9 cellular contexts compared by ENCODE assay signal in genomic region chr20:21503345-21503744, GRCh38. TPM values are rescaled to one million over a fixed set of nuclear protein-coding genes. Genes with fewer than 3 reads are reported as not detected.
DNase-seq lines count a peak whose midpoint lies in the region; ATAC-seq, FAIRE-seq and TF ChIP-seq lines count a peak whose summit lies in the region.
"Had no signal": no experiment of that assay in that cellular context is flagged by ENCODE, and none has a peak within 500 bp of the region (broad histone marks: within the 10 kb centered on the region; RNA-seq: fewer than 3 reads in every experiment).

No MANE protein-coding gene starts in this region.

- peaks cover 4% of the 10 kb centered on the region for H3K4me1 Mint-ChIP-seq in astrocyte (ENCODE audit: low read depth, unreplicated experiment)

- no peak for TF ChIP-seq POLR2A in esophagus squamous epithelium (IDR thresholded peaks at IDR 0.05)

- no peak overlapping the region for H3K27ac ChIP-seq in DND-41 (ENCODE audit: low read length)
- no peak overlapping the region for H3K27ac ChIP-seq in astrocyte (ENCODE audit: low read depth, low read length)
- no peak overlapping the region for H3K27ac ChIP-seq in esophagus squamous epithelium

- peak; percentile 24 for DNase-seq in DND-41
- DNase-seq in astrocyte (ENCODE audit: low read depth) = peak; percentile 83
- DNase-seq in DMS 273 (lab: John Stamatoyannopoulos, UW; ENCODE audit: unreplicated experiment) = no peak
- no peak for DNase-seq in NCI-H82 treated with DMSO at 0.1 percent for 48 hours (lab: John Stamatoyannopoulos, UW; ENCODE audit: unreplicated experiment)
- DNase-seq in esophagus squamous epithelium (lab: John Stamatoyannopoulos, UW) = no peak
- DNase-seq in NCI-H2029 (lab: John Stamatoyannopoulos, UW) = no peak
- DNase-seq: stimulated activated CD4-positive, alpha-beta T cell treated with anti-CD3 and anti-CD28 coated beads, Interleukin-4, amount 100 ng/mL, for 4 hours had no signal

- H3K4me3 ChIP-seq in DND-41 (ENCODE audit: low read depth in 1 of 2, low read length in 2 of 2) (no peak overlapping the region), astrocyte (ENCODE audit: insufficient read depth, low read depth, low read length) (no peak overlapping the region), esophagus squamous epithelium (no peak overlapping the region)

- H3K4me2 ChIP-seq in DND-41 (ENCODE audit: insufficient read depth, low read length) = no peak overlapping the region
- no peak overlapping the region for H3K4me2 ChIP-seq in astrocyte (ENCODE audit: low read length)

- H3K9ac ChIP-seq in DND-41 (ENCODE audit: low read depth, low read length) = no peak overlapping the region
- no peak overlapping the region for H3K9ac ChIP-seq in astrocyte (ENCODE audit: low read length)

- H3K9me3 ChIP-seq in DND-41 (ENCODE audit: insufficient read depth, low read length, severe bottlenecking) = no peaks in the 10 kb centered on the region
- H3K9me3 ChIP-seq in astrocyte (ENCODE audit: insufficient read depth, low read depth, low read length) = no peaks in the 10 kb centered on the region
- H3K9me3 ChIP-seq in esophagus squamous epithelium = no peaks in the 10 kb centered on the region

- H3K27me3 ChIP-seq in DND-41 (ENCODE audit: insufficient read depth, low read length, poor library complexity) = peaks cover under 1% of the 10 kb centered on the region
- peaks cover 43% of the 10 kb centered on the region for H3K27me3 ChIP-seq in astrocyte (ENCODE audit: insufficient read depth, low read length)
- H3K27me3 ChIP-seq in esophagus squamous epithelium = peaks cover 10 to 100% (median 27%) of the 10 kb centered on the region in 4 donors

- no peak for TF ChIP-seq CTCF in DND-41 (IDR thresholded peaks at IDR 0.05; ENCODE audit: borderline replicate concordance, extremely low read depth, low read length, poor library complexity, severe bottlenecking)
- TF ChIP-seq CTCF in astrocyte (IDR thresholded peaks at IDR 0.05; ENCODE audit: insufficient read depth, low read depth, low read length) = no peak
- no peak for TF ChIP-seq CTCF in esophagus squamous epithelium (IDR thresholded peaks at IDR 0.05)

- H3K36me3 ChIP-seq in DND-41 (ENCODE audit: insufficient read depth, low read length) = no peaks in the 10 kb centered on the region
- no peaks in the 10 kb centered on the region for H3K36me3 ChIP-seq in astrocyte (ENCODE audit: insufficient read depth, low read length)
- H3K36me3 ChIP-seq in esophagus squamous epithelium = no peaks in the 10 kb centered on the region

- peak overlapping the region; percentile 67 for H3K27ac Mint-ChIP-seq in astrocyte (ENCODE audit: unreplicated experiment)

- peaks cover 17% of the 10 kb centered on the region for H3K9me3 Mint-ChIP-seq in astrocyte (ENCODE audit: unreplicated experiment)

- peaks cover 44% of the 10 kb centered on the region for H3K27me3 Mint-ChIP-seq in astrocyte (ENCODE audit: low read depth, unreplicated experiment)

- FAIRE-seq in astrocyte (lab: Jason Lieb, UNC) = no peak

- intact Hi-C loops in esophagus squamous epithelium (cut with DNase I) = no loop called here

- ATAC-seq in DND-41 (ENCODE audit: insufficient read depth, low read depth) (peak; percentile 75), GM19455 (IDR thresholded peaks at IDR 0.05; ENCODE audit: unreplicated experiment) (peak; percentile 82), HG03196 (IDR thresholded peaks at IDR 0.05; ENCODE audit: unreplicated experiment) (peak; percentile 70)

- H3K36me3 Mint-ChIP-seq in astrocyte (ENCODE audit: low read depth, unreplicated experiment) = no peaks in the 10 kb centered on the region

- 66 to 92% methylated on average over 3 of the region's 4 CpGs for WGBS in esophagus squamous epithelium, 2 donors

- no peak overlapping the region for H2AFZ ChIP-seq in DND-41 (ENCODE audit: low read depth, low read length)
- no peak overlapping the region for H2AFZ ChIP-seq in astrocyte (ENCODE audit: low read depth, low read length)

- H4K20me1 ChIP-seq in DND-41 (ENCODE audit: insufficient read depth, low read length) = peaks cover 3% of the 10 kb centered on the region; the same call in 1 of the 2 replicates
- H4K20me1 ChIP-seq in astrocyte (ENCODE audit: insufficient read depth, low read length) = peaks cover 6% of the 10 kb centered on the region

- H3K4me3 Mint-ChIP-seq in astrocyte (ENCODE audit: unreplicated experiment) = no peak overlapping the region

- H3K4me1 ChIP-seq in DND-41 (ENCODE audit: insufficient read depth, low read length) = no peaks in the 10 kb centered on the region
- peaks cover 10% of the 10 kb centered on the region for H3K4me1 ChIP-seq in astrocyte (ENCODE audit: insufficient read depth, low read length)
- peaks cover 10 to 22% (median 19%) of the 10 kb centered on the region in 3 donors for H3K4me1 ChIP-seq in esophagus squamous epithelium

- H3K79me2 ChIP-seq in DND-41 (ENCODE audit: insufficient read depth, low read length) (no peaks in the 10 kb centered on the region), astrocyte (ENCODE audit: insufficient read depth, low read length) (no peaks in the 10 kb centered on the region)

RNA-seq across cellular contexts. Expression of gene NKX2-2, which starts 10.5 kb away (rescaled TPM):
- total RNA-seq in astrocyte (not detected in 2 replicates), esophagus squamous epithelium (not detected)

Comparison
In these comparisons a context has a peak if more than half of its experiments do, and no peak if none do; other contexts are left out.
1. DNase-seq: peak in DND-41 (single experiment) and astrocyte (single experiment); none in DMS 273 (single experiment), NCI-H82 treated with DMSO at 0.1 percent for 48 hours (single experiment), esophagus squamous epithelium (single experiment) and NCI-H2029 (single experiment).
2. Peak in every context shown above with its lines, with median percentiles within 50 percentile points of each other: ATAC-seq.